9 cellular contexts compared by ENCODE assay signal in genomic region chr2:112032615-112033457, GRCh38. TPM values are rescaled to one million over a fixed set of nuclear protein-coding genes. Genes with fewer than 3 reads are reported as not detected.
DNase-seq lines count a peak whose midpoint lies in the region; ATAC-seq, FAIRE-seq and TF ChIP-seq lines count a peak whose summit lies in the region.
"Had no signal": no experiment of that assay in that cellular context is flagged by ENCODE, and none has a peak within 500 bp of the region (broad histone marks: within the 10 kb centered on the region; RNA-seq: fewer than 3 reads in every experiment).

No MANE protein-coding gene starts in this region.

- H3K27ac ChIP-seq in liver (ENCODE audit: low read depth in 1 of 2, low read length in 2 of 2) (peak overlapping the region; percentile 40 to 44), OCI-LY7 (ENCODE audit: low read depth, low read length, poor library complexity, severe bottlenecking) (no peak overlapping the region)

- H3K4me3 ChIP-seq in liver (ENCODE audit: low read depth in 1 of 3, low read length in 3 of 3) (no peak overlapping the region), OCI-LY7 (ENCODE audit: low read depth, low read length, poor library complexity, severe bottlenecking) (no peak overlapping the region)

- no peaks in the 10 kb centered on the region for H3K9me3 ChIP-seq in liver (ENCODE audit: control insufficient read depth in 4 of 4, low read length in 3 of 4)
- H3K9me3 ChIP-seq in OCI-LY7 (ENCODE audit: low read length), result 0 out of 2 replicates have a peak, but pooled peaks cover 6% of the 10 kb centered on the region

- FAIRE-seq in urothelium cell line (lab: Jason Lieb, UNC), result no peak
- FAIRE-seq: endometrium had no signal

- peak overlapping the region; percentile 62 for H3K4me3 Mint-ChIP-seq in MCF 10A (ENCODE audit: unreplicated experiment)

- peak overlapping the region; percentile 86 for H3K27ac Mint-ChIP-seq in MCF 10A (ENCODE audit: low read depth, unreplicated experiment)

- no peak overlapping the region for H2AFZ ChIP-seq in OCI-LY7 (ENCODE audit: low read length)

- no peaks in the 10 kb centered on the region for H4K20me1 ChIP-seq in OCI-LY7 (ENCODE audit: insufficient read depth, low read length)

- H3K9ac ChIP-seq in liver (ENCODE audit: low read depth in 1 of 2, low read length in 2 of 2), result no peak overlapping the region

- DNase-seq in NCI-H82 (lab: John Stamatoyannopoulos, UW) (peak; percentile 35), NCI-H82 treated with DMSO at 0.1 percent for 48 hours (lab: John Stamatoyannopoulos, UW; ENCODE audit: unreplicated experiment) (no peak), MCF 10A (ENCODE audit: unreplicated experiment) (peak; percentile 95), urothelium cell line (ENCODE audit: low spot score) (peak; percentile 70), OCI-LY7 (ENCODE audit: low spot score) (no peak)

- intact Hi-C loops in MCF 10A (cut with micrococcal nuclease) (no loop called here), OCI-LY7 (cut with micrococcal nuclease; ENCODE audit: unreplicated experiment) (no loop called here)

- no peaks in the 10 kb centered on the region for H3K9me2 ChIP-seq in OCI-LY7 (ENCODE audit: insufficient read depth, low read length)

- peaks cover 5% of the 10 kb centered on the region for H3K36me3 Mint-ChIP-seq in MCF 10A (ENCODE audit: insufficient read depth, unreplicated experiment)

- BruUV-seq in MCF 10A (replicated peaks; lab: Mats Ljungman, UMichigan) (no TSS peak), OCI-LY7 (replicated peaks; lab: Mats Ljungman, UMichigan) (no TSS peak)

- WGBS in liver, result 62% methylated on average over 4 of the region's 4 CpGs

- no peak overlapping the region for H3K4me2 ChIP-seq in OCI-LY7 (ENCODE audit: low read length)

- CTCF ChIA-PET in MCF 10A (lab: Yijun Ruan, JAX), result interaction anchor here (1.0 to 2.0 kb wide), 3 partner anchors 15 to 149 kb away, joined by 3 to 7 read pairs (median 3); partner anchors contain the start of gene ANAPC1
- CTCF ChIA-PET in OCI-LY7 (lab: Charles Lee; ENCODE audit: unreplicated experiment), result no interaction called here

- peaks cover 7% of the 10 kb centered on the region for H3K9me3 Mint-ChIP-seq in MCF 10A (ENCODE audit: unreplicated experiment)

- no peaks in the 10 kb centered on the region for H3K27me3 Mint-ChIP-seq in MCF 10A (ENCODE audit: insufficient read depth, unreplicated experiment)

- no peaks in the 10 kb centered on the region for H3K36me3 ChIP-seq in liver (ENCODE audit: control insufficient read depth in 4 of 4, insufficient read depth in 3 of 4, low read depth in 1 of 4, low read length in 3 of 4)
- no peaks in the 10 kb centered on the region for H3K36me3 ChIP-seq in OCI-LY7 (ENCODE audit: insufficient read depth, low read length)

- TF ChIP-seq CTCF in MCF 10A (IDR thresholded peaks at IDR 0.05; ENCODE audit: unreplicated experiment) (no peak), liver (IDR thresholded peaks at IDR 0.05; ENCODE audit: low read depth, low read length, missing input control) (no peak), OCI-LY7 (conservative IDR thresholded peaks at IDR 0.05; ENCODE audit: low read length) (no peak; the same call in 1 of the 2 replicates)

- H3K27me3 ChIP-seq in liver (ENCODE audit: control insufficient read depth in 4 of 4, insufficient read depth in 4 of 4, low read length in 3 of 4), result no peaks in the 10 kb centered on the region

- TF ChIP-seq RAD21 in liver (IDR thresholded peaks at IDR 0.05), result no peak

- H3K4me1 ChIP-seq in liver (ENCODE audit: control insufficient read depth in 4 of 4, insufficient read depth in 4 of 4, low read length in 3 of 4), result peaks cover 0 to 7% (median 0%) of the 10 kb centered on the region in 4 donors
- H3K4me1 ChIP-seq in OCI-LY7 (ENCODE audit: insufficient read depth, low read length, poor library complexity, severe bottlenecking), result no peaks in the 10 kb centered on the region

- POLR2A ChIA-PET in MCF 10A (lab: Yijun Ruan, JAX), result interaction anchor here (0.9 to 1.7 kb wide), 6 partner anchors 12 to 148 kb away, joined by 3 to 5 read pairs (median 4); partner anchors contain the start of gene ANAPC1
- POLR2A ChIA-PET in OCI-LY7 (lab: Charles Lee), result interaction anchor here (0.7 to 0.8 kb wide), 2 partner anchors 32 to 694 kb away, joined by 4 read pairs; no protein-coding TSS in a partner anchor

- ATAC-seq in GM19035 (IDR thresholded peaks at IDR 0.05; ENCODE audit: unreplicated experiment), result no peak
- ATAC-seq in HG03460 (IDR thresholded peaks at IDR 0.05; ENCODE audit: unreplicated experiment), result no peak

- no peaks in the 10 kb centered on the region for H3K79me2 ChIP-seq in OCI-LY7 (ENCODE audit: insufficient read depth, low read depth, low read length)

- H3K4me1 Mint-ChIP-seq in MCF 10A (ENCODE audit: insufficient read depth, unreplicated experiment), result peaks cover 18% of the 10 kb centered on the region

TF ChIP-seq in liver, 16 proteins besides CTCF, POLR2A, EP300 and RAD21:
- TF ChIP-seq NR2F2 (IDR thresholded peaks at IDR 0.05) (peak; percentile 22), YY1 (IDR thresholded peaks at IDR 0.05) (no peak), EGR1 (IDR thresholded peaks at IDR 0.05; ENCODE audit: low read depth in 2 of 2) (no peak)

RNA-seq across cellular contexts. Expression of gene TMEM87B, which starts 22.2 kb away (rescaled TPM):
- total RNA-seq in MCF 10A (2022) (29.1 and 39.2 TPM in 2 replicates), liver (10 to 100 TPM in 1 of 2 donors, 1 to 10 TPM in 1; 6.4 to 10.1 TPM), OCI-LY7 (2022) (22.8 TPM in 2 replicates)
- polyA plus RNA-seq in liver, result 1 to 10 TPM; 3.6 to 5.5 TPM
- total RNA-seq in OCI-LY7 (2014; rRNA removed; shearing (Covaris generic)), result 9.1 and 13.9 TPM in 2 replicates

Comparison
In these comparisons a context has a peak if more than half of its experiments do, and no peak if none do; other contexts are left out.
1. DNase-seq: peak in NCI-H82 (single experiment), MCF 10A (single experiment) and urothelium cell line (single experiment); none in NCI-H82 treated with DMSO at 0.1 percent for 48 hours (single experiment) and OCI-LY7 (single experiment).